In the genomic region with DNA sequence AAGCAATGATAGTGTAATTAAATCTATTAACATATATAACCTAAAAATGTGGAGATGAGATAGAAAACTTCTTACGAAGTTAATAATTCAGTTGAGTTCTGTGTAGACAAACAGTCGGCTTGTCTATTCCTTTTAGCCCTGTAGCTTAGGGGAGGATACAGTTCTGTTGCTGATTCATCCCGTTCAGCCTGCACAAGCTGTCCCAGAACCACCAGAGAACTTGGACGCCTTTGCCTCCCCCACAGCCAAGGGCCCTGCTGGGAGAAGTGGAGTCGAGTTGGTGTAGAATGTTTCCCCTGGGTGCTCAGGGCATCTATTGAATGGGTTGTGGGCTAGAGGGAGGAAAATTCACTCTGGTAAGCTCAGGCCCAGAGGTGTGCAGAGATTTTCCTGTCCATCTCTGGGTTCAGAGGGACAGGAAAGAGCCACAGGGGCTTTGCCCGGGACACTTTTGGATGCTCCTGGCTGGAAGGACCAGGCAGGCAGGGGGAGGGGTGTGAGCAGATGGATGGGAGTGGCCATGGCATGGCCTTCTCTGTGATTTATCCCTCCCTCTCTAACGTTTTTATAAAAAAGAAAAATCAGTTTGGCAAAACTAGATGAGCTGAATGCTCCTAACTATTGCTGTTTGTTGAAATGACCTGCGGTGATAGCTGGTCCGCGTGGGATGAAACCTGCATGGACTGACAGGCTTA, we compare ENCODE assay signal across 8 cellular contexts. TPM values are rescaled to one million over a fixed set of nuclear protein-coding genes. Genes with fewer than 3 reads are reported as not detected.
DNase-seq lines count a peak whose midpoint lies in the region; ATAC-seq and TF ChIP-seq lines count a peak whose summit lies in the region.

No MANE protein-coding gene starts in this region.

- H3K27ac ChIP-seq in GM23248 (peak overlapping the region; percentile 81), body of pancreas (peak overlapping the region in 3 of 4 donors; percentile 17 to 66 (median 46)), testis (peak overlapping the region; percentile 28 to 70)

- no peak for TF ChIP-seq POLR2A in body of pancreas (IDR thresholded peaks at IDR 0.05)
- no peak for TF ChIP-seq POLR2A in testis (IDR thresholded peaks at IDR 0.05)

- peak overlapping the region; percentile 77 for H2AFZ ChIP-seq in GM23248

- H3K79me2 ChIP-seq in GM23248 (ENCODE audit: insufficient read depth): no peaks in the 10 kb centered on the region

- peaks cover 28% of the 10 kb centered on the region for H3F3A ChIP-seq in GM23248 (ENCODE audit: insufficient read depth)

- peak; percentile 90 for DNase-seq in GM23248
- DNase-seq in body of pancreas: peak in 1 of 4 donors; percentile 24
- DNase-seq in kidney glomerular epithelial cell (lab: John Stamatoyannopoulos, UW): peak; percentile 69
- DNase-seq in testis: peak; percentile 63
- no peak for DNase-seq in superior temporal gyrus (ENCODE audit: extremely low spot score)
- DNase-seq in NCI-H1048 (lab: John Stamatoyannopoulos, UW): no peak
- DNase-seq in NOMO-1 treated with dmso at 0.1 percent for 144 hours (lab: John Stamatoyannopoulos, UW; ENCODE audit: unreplicated experiment): no peak
- DNase-seq in T-helper 2 cell: no peak

- H3K9ac ChIP-seq in GM23248: peak overlapping the region; percentile 54

- intact Hi-C loops in body of pancreas (cut with DNase I) (no loop called here), testis (cut with DNase I; ENCODE audit: low total_unique reads) (no loop called here)

- no peaks in the 10 kb centered on the region for H3K9me2 ChIP-seq in GM23248 (ENCODE audit: insufficient read depth)

- H3K27me3 ChIP-seq in GM23248 (replicated peaks; ENCODE audit: insufficient read depth): no peaks in the 10 kb centered on the region
- H3K27me3 ChIP-seq in body of pancreas: no peaks in the 10 kb centered on the region
- no peaks in the 10 kb centered on the region for H3K27me3 ChIP-seq in testis

- ATAC-seq in body of pancreas: no peak

- H3K9me3 ChIP-seq in GM23248 (ENCODE audit: low read depth) (no peaks in the 10 kb centered on the region), body of pancreas (no peaks in the 10 kb centered on the region), testis (no peaks in the 10 kb centered on the region)

- H3K4me1 ChIP-seq in GM23248 (ENCODE audit: insufficient read depth): peaks cover 38% of the 10 kb centered on the region
- H3K4me1 ChIP-seq in body of pancreas: peaks cover 18% of the 10 kb centered on the region
- H3K4me1 ChIP-seq in testis: peaks cover 13% of the 10 kb centered on the region

- H3K36me3 ChIP-seq in GM23248 (ENCODE audit: low read depth) (no peaks in the 10 kb centered on the region), body of pancreas (replicated peaks in 1 of 2; ENCODE audit: insufficient read depth in 1 of 2, low read depth in 2 of 2) (no peaks in the 10 kb centered on the region), testis (ENCODE audit: low read depth, missing control alignments) (no peaks in the 10 kb centered on the region)

- TF ChIP-seq CTCF in body of pancreas (IDR thresholded peaks at IDR 0.05): no peak
- TF ChIP-seq CTCF in testis (IDR thresholded peaks at IDR 0.05): no peak

- 2 to 4% methylated on average over 10 of the region's 10 CpGs for WGBS in GM23248 (ENCODE audit: low coverage in 1 of 2, low lambda C conversion rate in 2 of 2, missing lambda C conversion rate in 2 of 2), 2 experiments
- WGBS in body of pancreas, 2 donors: 59 to 75% methylated on average over 9 to 10 of the region's 10 CpGs
- whole genome bisulfite sequencing in testis, 2 donors: 41 to 42% methylated on average over 10 of the region's 10 CpGs

- peak overlapping the region; percentile 32; the same call in 1 of the 2 replicates for H3K4me3 ChIP-seq in GM23248
- no peak overlapping the region for H3K4me3 ChIP-seq in body of pancreas
- H3K4me3 ChIP-seq in testis: no peak overlapping the region

- in situ Hi-C loops in GM23248 (cut with MboI): loop anchor here (25.0 kb wide), 1 partner anchor 145 kb away; no protein-coding TSS in a partner anchor

- no peaks in the 10 kb centered on the region for H4K20me1 ChIP-seq in GM23248 (ENCODE audit: insufficient read depth)

- H3K4me2 ChIP-seq in GM23248 (ENCODE audit: unreplicated experiment): peak overlapping the region; percentile 65

RNA-seq across cellular contexts. Expression of gene GALR1, which starts 42.8 kb away (rescaled TPM):
- not detected in 2 replicates for total RNA-seq in GM23248 (2014; rRNA removed; shearing (Covaris generic))
- not detected in 2 replicates for polyA plus RNA-seq in GM23248 (2016; fragmentation: Nextera tagmentation; extraction: Ambion mirVana)
- under 1 TPM in 1 of 2 donors, not detected in 1; under 0.01 TPM for total RNA-seq in body of pancreas
- under 1 TPM; 0.16 to 0.43 TPM for total RNA-seq in testis
- polyA plus RNA-seq in testis (ENCODE audit: insufficient read depth, low read depth, low replicate concordance): 0.11 TPM

Comparison
In these comparisons a context has a peak if more than half of its experiments do, and no peak if none do; other contexts are left out.
1. DNase-seq: peak in GM23248 (single experiment), kidney glomerular epithelial cell (single experiment) and testis (single experiment); none in superior temporal gyrus (single experiment), NCI-H1048 (single experiment), NOMO-1 treated with dmso at 0.1 percent for 144 hours (single experiment) and T-helper 2 cell (0 of 5).
2. Peak in every context shown above with its lines, with median percentiles within 50 percentile points of each other: H3K27ac ChIP-seq.